In the genomic region with DNA sequence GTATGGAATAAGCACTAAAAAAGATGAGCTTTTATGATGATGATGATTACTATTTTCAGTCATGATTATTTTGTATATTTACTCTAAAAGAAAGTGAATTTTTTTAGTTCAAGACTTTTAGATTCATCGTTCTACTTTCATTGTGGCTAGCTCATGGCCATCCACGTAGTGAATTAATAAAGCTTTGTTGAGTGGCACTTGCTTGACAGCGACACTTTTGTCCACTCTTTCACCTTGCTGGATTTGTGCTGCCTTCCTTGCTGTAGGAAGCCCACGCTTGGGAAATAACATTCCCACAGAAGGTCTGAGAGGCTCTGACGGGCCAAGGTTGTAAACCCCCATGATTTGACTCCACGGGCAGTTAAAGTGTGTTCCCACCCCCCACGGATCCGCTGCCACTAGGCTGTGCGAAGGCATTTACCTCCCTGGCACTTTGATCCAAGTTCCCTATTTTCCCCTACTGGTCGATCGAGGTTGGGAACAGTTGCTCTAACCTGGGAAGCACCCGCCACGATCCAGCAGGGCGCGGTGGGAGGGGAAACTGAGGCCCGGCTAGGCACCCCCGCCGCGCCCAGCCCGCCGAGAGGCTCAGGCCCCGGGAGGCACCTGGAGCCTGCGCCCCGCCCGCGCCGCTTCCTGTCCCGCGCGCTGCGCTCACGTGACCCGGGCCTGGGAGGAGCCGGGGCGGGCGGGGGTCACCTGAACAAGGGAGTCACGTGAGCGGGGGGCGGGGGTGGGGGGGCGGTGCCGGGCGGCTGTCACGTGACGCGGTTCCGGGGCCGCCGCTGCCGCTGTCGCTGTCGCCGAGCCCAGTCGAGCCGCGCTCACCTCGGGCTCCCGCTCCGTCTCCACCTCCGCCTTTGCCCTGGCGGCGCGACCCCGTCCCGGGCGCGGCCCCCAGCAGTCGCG, we compare ENCODE assay signal across 8 cellular contexts.
DNase-seq lines count a peak whose midpoint lies in the region; ATAC-seq lines count a peak whose summit lies in the region.

A gene with protein sequence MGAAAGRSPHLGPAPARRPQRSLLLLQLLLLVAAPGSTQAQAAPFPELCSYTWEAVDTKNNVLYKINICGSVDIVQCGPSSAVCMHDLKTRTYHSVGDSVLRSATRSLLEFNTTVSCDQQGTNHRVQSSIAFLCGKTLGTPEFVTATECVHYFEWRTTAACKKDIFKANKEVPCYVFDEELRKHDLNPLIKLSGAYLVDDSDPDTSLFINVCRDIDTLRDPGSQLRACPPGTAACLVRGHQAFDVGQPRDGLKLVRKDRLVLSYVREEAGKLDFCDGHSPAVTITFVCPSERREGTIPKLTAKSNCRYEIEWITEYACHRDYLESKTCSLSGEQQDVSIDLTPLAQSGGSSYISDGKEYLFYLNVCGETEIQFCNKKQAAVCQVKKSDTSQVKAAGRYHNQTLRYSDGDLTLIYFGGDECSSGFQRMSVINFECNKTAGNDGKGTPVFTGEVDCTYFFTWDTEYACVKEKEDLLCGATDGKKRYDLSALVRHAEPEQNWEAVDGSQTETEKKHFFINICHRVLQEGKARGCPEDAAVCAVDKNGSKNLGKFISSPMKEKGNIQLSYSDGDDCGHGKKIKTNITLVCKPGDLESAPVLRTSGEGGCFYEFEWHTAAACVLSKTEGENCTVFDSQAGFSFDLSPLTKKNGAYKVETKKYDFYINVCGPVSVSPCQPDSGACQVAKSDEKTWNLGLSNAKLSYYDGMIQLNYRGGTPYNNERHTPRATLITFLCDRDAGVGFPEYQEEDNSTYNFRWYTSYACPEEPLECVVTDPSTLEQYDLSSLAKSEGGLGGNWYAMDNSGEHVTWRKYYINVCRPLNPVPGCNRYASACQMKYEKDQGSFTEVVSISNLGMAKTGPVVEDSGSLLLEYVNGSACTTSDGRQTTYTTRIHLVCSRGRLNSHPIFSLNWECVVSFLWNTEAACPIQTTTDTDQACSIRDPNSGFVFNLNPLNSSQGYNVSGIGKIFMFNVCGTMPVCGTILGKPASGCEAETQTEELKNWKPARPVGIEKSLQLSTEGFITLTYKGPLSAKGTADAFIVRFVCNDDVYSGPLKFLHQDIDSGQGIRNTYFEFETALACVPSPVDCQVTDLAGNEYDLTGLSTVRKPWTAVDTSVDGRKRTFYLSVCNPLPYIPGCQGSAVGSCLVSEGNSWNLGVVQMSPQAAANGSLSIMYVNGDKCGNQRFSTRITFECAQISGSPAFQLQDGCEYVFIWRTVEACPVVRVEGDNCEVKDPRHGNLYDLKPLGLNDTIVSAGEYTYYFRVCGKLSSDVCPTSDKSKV (N-terminal part only) (plus strand): TSS at position 788 of the 909 bp plus-strand sequence. CDS start 165 bp downstream, outside the sequence.

- peak within 1 kb of the TSS; percentile 88 for H3K27ac Mint-ChIP-seq in central memory CD8-positive, alpha-beta T cell (ENCODE audit: low read depth)

- peaks cover 31% of the 10 kb centered on the region for H3K4me1 Mint-ChIP-seq in central memory CD8-positive, alpha-beta T cell

- DNase-seq in AG08396 (ENCODE audit: low spot score) (peak; percentile 98), NCI-H2227 treated with DMSO at 0.1 percent for 48 hours (lab: John Stamatoyannopoulos, UW) (peak; percentile 55), islet precursor cell (peak; percentile 95)
- peak; percentile 81 to 84 for DNase-seq in central memory CD8-positive, alpha-beta T cell (ENCODE audit: low spot score in 2 of 2)
- DNase-seq in stimulated activated CD4-positive, alpha-beta T cell treated with anti-CD3 and anti-CD28 coated beads, Interleukin-12 subunit alpha, Interleukin-12 subunit beta, amount 100 ng/mL, for 4 hours: peak; percentile 93

- peaks cover 7% of the 10 kb centered on the region for H3K36me3 Mint-ChIP-seq in central memory CD8-positive, alpha-beta T cell (ENCODE audit: insufficient read depth)

- no peaks in the 10 kb centered on the region for H3K27me3 Mint-ChIP-seq in central memory CD8-positive, alpha-beta T cell

- peak within 1 kb of the TSS; percentile 86 for H3K4me3 Mint-ChIP-seq in central memory CD8-positive, alpha-beta T cell

- ATAC-seq in GM18870 (IDR thresholded peaks at IDR 0.05; ENCODE audit: unreplicated experiment) (peak; percentile 58), HG03103 (IDR thresholded peaks at IDR 0.05; ENCODE audit: low read depth, unreplicated experiment) (peak; percentile 76)
- peak; percentile 89 to 92 for ATAC-seq in activated CD4-positive, CD25-positive, alpha-beta regulatory T cell treated with anti-CD3 and anti-CD28 coated beads, Interleukin-2, amount 50 U/mL, for 24 hours
- peak; percentile 90 for ATAC-seq in central memory CD8-positive, alpha-beta T cell (replicated peaks; ENCODE audit: extremely low read depth, poor library complexity, severe bottlenecking)

- no peaks in the 10 kb centered on the region for H3K9me3 Mint-ChIP-seq in central memory CD8-positive, alpha-beta T cell

Comparison
In these comparisons a context has a peak if more than half of its experiments do, and no peak if none do; other contexts are left out.
1. Peak in every context shown above with its lines: DNase-seq and ATAC-seq.